In genomic region chr19:17677002-17677401, GRCh38 we compare ENCODE assay signal across 11 cellular contexts.
DNase-seq lines count a peak whose midpoint lies in the region; TF ChIP-seq lines count a peak whose summit lies in the region.
"Had no signal": no experiment of that assay in that cellular context is flagged by ENCODE, and none has a peak within 500 bp of the region (broad histone marks: within the 10 kb centered on the region; RNA-seq: fewer than 3 reads in every experiment).

No MANE protein-coding gene starts in this region.

- peak; percentile 23 for TF ChIP-seq CTCF in GM12865 (IDR thresholded peaks at IDR 0.05; ENCODE audit: insufficient read depth, low read depth, low read length, missing control alignments)
- peak; percentile 50 for TF ChIP-seq CTCF in choroid plexus epithelial cell (conservative IDR thresholded peaks at IDR 0.05; ENCODE audit: low read depth, low read length)

- DNase-seq in COLO668 (lab: John Stamatoyannopoulos, UW; ENCODE audit: unreplicated experiment): peak; percentile 30
- peak; percentile 19 for DNase-seq in GM12865 (ENCODE audit: low read depth)
- peak; percentile 13 for DNase-seq in NCI-H510A (lab: John Stamatoyannopoulos, UW)
- DNase-seq in choroid plexus epithelial cell (ENCODE audit: low read depth): peak; percentile 35
- no peak for DNase-seq in activated T-cell treated with anti-CD3 and anti-CD28 coated beads for 4 hours
- DNase-seq in NCI-H1048 (lab: John Stamatoyannopoulos, UW): no peak
- no peak for DNase-seq in GM03348 (ENCODE audit: low spot score)
- DNase-seq: KG1, NCI-H2171, sigmoid colon had no signal

- H3K4me3 ChIP-seq in GM12865 (ENCODE audit: low read depth, low read length): no peak overlapping the region
- no peak overlapping the region for H3K4me3 ChIP-seq in choroid plexus epithelial cell (ENCODE audit: low read depth, low read length)
- H3K4me3 ChIP-seq: sigmoid colon, SJSA1 had no signal

Comparison
In these comparisons a context has a peak if more than half of its experiments do, and no peak if none do; other contexts are left out.
1. DNase-seq: peak in COLO668 (single experiment), GM12865 (single experiment), NCI-H510A (single experiment) and choroid plexus epithelial cell (single experiment); none in activated T-cell treated with anti-CD3 and anti-CD28 coated beads for 4 hours (single experiment), NCI-H1048 (single experiment) and GM03348 (single experiment).